8 cellular contexts compared by ENCODE assay signal in genomic region chr1:17502326-17502778, GRCh38. TPM values are rescaled to one million over a fixed set of nuclear protein-coding genes. Genes with fewer than 3 reads are reported as not detected.
DNase-seq lines count a peak whose midpoint lies in the region; ATAC-seq and TF ChIP-seq lines count a peak whose summit lies in the region.

No MANE protein-coding gene starts in this region.

- no peak overlapping the region for H3K4me3 ChIP-seq in HFF-Myc (replicated peaks; ENCODE audit: low read depth, low read length)
- no peak overlapping the region for H3K4me3 ChIP-seq in fibroblast of the aortic adventitia (ENCODE audit: low read depth, low read length)

- no peaks in the 10 kb centered on the region for H3K9me3 Mint-ChIP-seq in natural killer cell treated with Interleukin-12 subunit alpha and Interleukin-12 subunit beta and Interleukin-15 and Interleukin-18, amount 100 ng/mL, for 72 hours

- no peak overlapping the region for H3K27ac Mint-ChIP-seq in natural killer cell treated with Interleukin-12 subunit alpha and Interleukin-12 subunit beta and Interleukin-15 and Interleukin-18, amount 100 ng/mL, for 72 hours

- peak; percentile 44 for DNase-seq in CMK (ENCODE audit: low read depth)
- peak; percentile 52 for DNase-seq in HFF-Myc (ENCODE audit: extremely low read depth, low read depth)
- DNase-seq in NCI-H774 (lab: John Stamatoyannopoulos, UW) = peak; percentile 6
- DNase-seq in activated T-cell treated with anti-CD3 and anti-CD28 coated beads for 24 hours (ENCODE audit: low read depth) = peak; percentile 14
- peak; percentile 93 for DNase-seq in fibroblast of the aortic adventitia (ENCODE audit: low read depth)
- DNase-seq in natural killer cell treated with Interleukin-12 subunit alpha and Interleukin-12 subunit beta and Interleukin-15 and Interleukin-18, amount 100 ng/mL, for 72 hours (ENCODE audit: low spot score) = no peak
- peak; percentile 93 for DNase-seq in stromal cell of bone marrow (ENCODE audit: low read depth)

- H3K4me3 Mint-ChIP-seq in natural killer cell treated with Interleukin-12 subunit alpha and Interleukin-12 subunit beta and Interleukin-15 and Interleukin-18, amount 100 ng/mL, for 72 hours = no peak overlapping the region

- H3K4me1 Mint-ChIP-seq in natural killer cell treated with Interleukin-12 subunit alpha and Interleukin-12 subunit beta and Interleukin-15 and Interleukin-18, amount 100 ng/mL, for 72 hours (ENCODE audit: low read depth in 2 of 2) = no peaks in the 10 kb centered on the region

- ATAC-seq in natural killer cell treated with Interleukin-12 subunit alpha and Interleukin-12 subunit beta and Interleukin-15 and Interleukin-18, amount 100 ng/mL, for 72 hours = peak; percentile 53 to 69
- no peak for ATAC-seq in GM21515 (IDR thresholded peaks at IDR 0.05; ENCODE audit: unreplicated experiment)

- H3K27me3 Mint-ChIP-seq in natural killer cell treated with Interleukin-12 subunit alpha and Interleukin-12 subunit beta and Interleukin-15 and Interleukin-18, amount 100 ng/mL, for 72 hours = peaks cover 0 to 10% of the 10 kb centered on the region in 2 donors

- peak; percentile 95 for TF ChIP-seq CTCF in HFF-Myc (IDR thresholded peaks at IDR 0.05; ENCODE audit: low read depth, low read length, missing control alignments)
- TF ChIP-seq CTCF in fibroblast of the aortic adventitia (IDR thresholded peaks at IDR 0.05; ENCODE audit: insufficient read depth, low read length) = peak; percentile 96

- no peaks in the 10 kb centered on the region for H3K36me3 Mint-ChIP-seq in natural killer cell treated with Interleukin-12 subunit alpha and Interleukin-12 subunit beta and Interleukin-15 and Interleukin-18, amount 100 ng/mL, for 72 hours

RNA-seq across cellular contexts. Expression of gene ARHGEF10L, which starts 37.1 kb away (rescaled TPM):
- 13.6 and 23.9 TPM in 2 replicates for total RNA-seq in fibroblast of the aortic adventitia (ENCODE audit: low replicate concordance)
- not detected for total RNA-seq in natural killer cell treated with Interleukin-12 subunit alpha and Interleukin-12 subunit beta and Interleukin-15 and Interleukin-18, amount 100 ng/mL, for 72 hours

Comparison
In these comparisons a context has a peak if more than half of its experiments do, and no peak if none do; other contexts are left out.
1. RNA of gene ARHGEF10L, which starts 37.1 kb away (total RNA-seq): 13.6 to 23.9 TPM in fibroblast of the aortic adventitia; not detected in natural killer cell treated with Interleukin-12 subunit alpha and Interleukin-12 subunit beta and Interleukin-15 and Interleukin-18, amount 100 ng/mL, for 72 hours; every median in the first group is over 10 times any median in the second.